In genomic region chr5:178989311-178989710, GRCh38 we compare ENCODE assay signal across 36 cellular contexts. TPM values are rescaled to one million over a fixed set of nuclear protein-coding genes. Genes with fewer than 3 reads are reported as not detected.
"Had no signal": no experiment of that assay in that cellular context is flagged by ENCODE, and none has a peak within 500 bp of the region (broad histone marks: within the 10 kb centered on the region; RNA-seq: fewer than 3 reads in every experiment).

No MANE protein-coding gene starts in this region.

- H3K4me3 ChIP-seq: adrenal gland, body of pancreas, breast epithelium had no signal

- H3K27me3 ChIP-seq: body of pancreas had no signal

- H3K36me3 ChIP-seq: adrenal gland, brain microvascular endothelial cell, breast epithelium had no signal

- DNase-seq: activated B cell treated with CpG ODN at 0.5 μM for 24 hours; activated CD4-positive, alpha-beta memory T cell treated with anti-CD3 and anti-CD28 coated beads for 36 hours; activated CD4-positive, alpha-beta T cell treated with anti-CD3 and anti-CD28 coated beads for 4 hours; activated CD4-positive, alpha-beta T cell treated with anti-CD3 and anti-CD28 coated beads, Interleukin-2, amount 10 ng/mL, durations not matched to agents 24 days and 14 days; activated CD4-positive, alpha-beta T cell treated with anti-CD3 and anti-CD28 coated beads, Interleukin-2, amount 50 U/mL, for 1 hour; activated CD4-positive, alpha-beta T cell treated with anti-CD3 and anti-CD28 coated beads, Interleukin-2, amount 50 U/mL, for 4 hours; activated CD4-positive, CD25-positive, alpha-beta regulatory T cell treated with anti-CD3 and anti-CD28 coated beads, Interleukin-2, amount 50 U/mL, for 72 hours; activated CD8-positive, alpha-beta memory T cell treated with anti-CD3 and anti-CD28 coated beads, Interleukin-2, amount 50 U/mL, for 4 hours; activated CD8-positive, alpha-beta T cell treated with anti-CD3 and anti-CD28 coated beads for 36 hours; activated effector memory CD4-positive, alpha-beta T cell treated with anti-CD3 and anti-CD28 coated beads, Interleukin-2, amount 50 U/mL, for 16 hours; activated gamma-delta T cell treated with Interleukin-2 at 50 U/mL for 16 hours; activated naive CD4-positive, alpha-beta T cell; activated naive CD4-positive, alpha-beta T cell treated with anti-CD3 and anti-CD28 coated beads for 36 hours; activated naive CD4-positive, alpha-beta T cell treated with anti-CD3 and anti-CD28 coated beads, Interleukin-2, amount 50 U/mL, for 16 hours; activated naive CD8-positive, alpha-beta T cell treated with anti-CD3 and anti-CD28 coated beads for 36 hours; activated T-cell treated with anti-CD3 and anti-CD28 coated beads for 4 hours; activated T-cell treated with anti-CD3 and anti-CD28 coated beads, Interleukin-2, amount 50 U/mL, for 1 hour; activated T-cell treated with anti-CD3 and anti-CD28 coated beads, Interleukin-2, amount 50 U/mL, for 4 hours; activated T-cell treated with anti-CD3 and anti-CD28 coated beads, Interleukin-2, amount 50 U/mL, for 72 hours; amniotic stem cell; aorta; body of pancreas; brain microvascular endothelial cell; central memory CD4-positive, alpha-beta T cell; T-helper 1 cell; T-helper 2 cell; T-helper 9 cell had no signal

- H3K4me1 ChIP-seq: adrenal gland, body of pancreas, breast epithelium had no signal

- H3K9me3 ChIP-seq: adrenal gland had no signal

- ATAC-seq: activated CD8-positive, alpha-beta T cell treated with anti-CD3 and anti-CD28 coated beads for 36 hours; activated naive CD4-positive, alpha-beta T cell treated with anti-CD3 and anti-CD28 coated beads, Interleukin-2, amount 50 U/mL, for 72 hours; activated T-cell treated with anti-CD3 and anti-CD28 coated beads, Interleukin-2, amount 50 U/mL, for 4 hours; activated T-cell treated with anti-CD3 and anti-CD28 coated beads, Interleukin-2, amount 50 U/mL, for 72 hours; activated T-helper 17 cell treated with anti-CD3 and anti-CD28 coated beads, Interleukin-2, amount 50 U/mL, for 72 hours; body of pancreas had no signal

- H3K27ac ChIP-seq: adrenal gland, body of pancreas, brain microvascular endothelial cell, breast epithelium, VCaP had no signal

RNA-seq across cellular contexts. Expression of gene GRM6, which starts 5.8 kb away (rescaled TPM):
- total RNA-seq: activated B cell treated with CpG ODN at 0.5 μM for 24 hours; activated CD4-positive, alpha-beta memory T cell treated with anti-CD3 and anti-CD28 coated beads for 36 hours; activated CD4-positive, alpha-beta T cell treated with anti-CD3 and anti-CD28 coated beads, Interleukin-2, amount 10 ng/mL, durations not matched to agents 24 days and 14 days; activated CD8-positive, alpha-beta memory T cell treated with anti-CD3 and anti-CD28 coated beads for 36 hours; activated CD8-positive, alpha-beta T cell treated with anti-CD3 and anti-CD28 coated beads for 36 hours; activated naive CD4-positive, alpha-beta T cell treated with anti-CD3 and anti-CD28 coated beads for 36 hours; activated naive CD4-positive, alpha-beta T cell treated with anti-CD3 and anti-CD28 coated beads, Interleukin-2, amount 50 U/mL, for 72 hours; activated naive CD8-positive, alpha-beta T cell treated with anti-CD3 and anti-CD28 coated beads for 36 hours; activated T-cell treated with anti-CD3 and anti-CD28 coated beads, Interleukin-2, amount 50 U/mL, for 4 hours; activated T-cell treated with anti-CD3 and anti-CD28 coated beads, Interleukin-2, amount 50 U/mL, for 72 hours; activated T-helper 1 cell treated with anti-CD3 and anti-CD28 coated beads, Interleukin-12 subunit alpha, Interleukin-12 subunit beta, Interleukin-2, Interleukin-4 antibody, amounts not matched to agents 30 ng/mL and 10 ng/mL and 1 ng/mL, durations not matched to agents 14 hours and 24 hours and 36 hours; activated T-helper 17 cell treated with anti-CD3 and anti-CD28 coated beads, Interleukin-2, amount 50 U/mL, for 72 hours; adrenal gland; aorta; astrocyte; body of pancreas; breast epithelium; cardiac septum had no signal
- polyA plus RNA-seq: aorta had no signal

RNA-seq across cellular contexts. Expression of gene ZNF454, which starts 48.3 kb away (rescaled TPM):
- total RNA-seq: activated B cell treated with CpG ODN at 0.5 μM for 24 hours; activated CD4-positive, alpha-beta memory T cell treated with anti-CD3 and anti-CD28 coated beads for 36 hours; activated CD4-positive, alpha-beta T cell treated with anti-CD3 and anti-CD28 coated beads, Interleukin-2, amount 10 ng/mL, durations not matched to agents 24 days and 14 days; activated CD8-positive, alpha-beta memory T cell treated with anti-CD3 and anti-CD28 coated beads for 36 hours; activated CD8-positive, alpha-beta T cell treated with anti-CD3 and anti-CD28 coated beads for 36 hours; activated naive CD4-positive, alpha-beta T cell treated with anti-CD3 and anti-CD28 coated beads for 36 hours; activated naive CD4-positive, alpha-beta T cell treated with anti-CD3 and anti-CD28 coated beads, Interleukin-2, amount 50 U/mL, for 72 hours; activated naive CD8-positive, alpha-beta T cell treated with anti-CD3 and anti-CD28 coated beads for 36 hours; activated T-cell treated with anti-CD3 and anti-CD28 coated beads, Interleukin-2, amount 50 U/mL, for 4 hours; activated T-helper 1 cell treated with anti-CD3 and anti-CD28 coated beads, Interleukin-12 subunit alpha, Interleukin-12 subunit beta, Interleukin-2, Interleukin-4 antibody, amounts not matched to agents 30 ng/mL and 10 ng/mL and 1 ng/mL, durations not matched to agents 14 hours and 24 hours and 36 hours; activated T-helper 17 cell treated with anti-CD3 and anti-CD28 coated beads, Interleukin-2, amount 50 U/mL, for 72 hours; astrocyte had no signal
